Comparison of ENCODE assay signal across 19 cellular contexts in genomic region chr20:3364323-3365013, GRCh38. TPM values are rescaled to one million over a fixed set of nuclear protein-coding genes. Genes with fewer than 3 reads are reported as not detected.
A peak's percentile ranks its signal among the peaks of the same experiment; 100 is the strongest.
DNase-seq lines count a peak whose midpoint lies in the region; ATAC-seq, FAIRE-seq and TF ChIP-seq lines count a peak whose summit lies in the region.
"Had no signal": no experiment of that assay in that cellular context is flagged by ENCODE, and none has a peak within 500 bp of the region (broad histone marks: within the 10 kb centered on the region; RNA-seq: fewer than 3 reads in every experiment).

No MANE protein-coding gene starts in this region.

- no peak overlapping the region for H2AFZ ChIP-seq in HepG2 (ENCODE audit: low read length)

- no peak overlapping the region for H3K27ac ChIP-seq in HepG2 (ENCODE audit: extremely low read length, insufficient read depth, low read length)
- H3K27ac ChIP-seq in right lobe of liver = no peak overlapping the region
- no peak overlapping the region for H3K27ac ChIP-seq in HEK293 (ENCODE audit: extremely low read depth, low read depth, low read length)
- no peak overlapping the region for H3K27ac ChIP-seq in caudate nucleus (ENCODE audit: low read depth, low read length)
- H3K27ac ChIP-seq in prostate gland = no peak overlapping the region
- H3K27ac ChIP-seq: 22Rv1, KMS-11 had no signal

- no peaks in the 10 kb centered on the region for H4K20me1 ChIP-seq in HepG2 (ENCODE audit: insufficient read depth, low read length)

- H3K36me3 Mint-ChIP-seq in chondrocyte (ENCODE audit: low read depth) (peaks cover 23% of the 10 kb centered on the region), type B pancreatic cell (peaks cover 33% of the 10 kb centered on the region)

- DNase-seq in HepG2 (ENCODE audit: low spot score) (no peak), right lobe of liver (no peak), chondrocyte (ENCODE audit: low spot score) (no peak), type B pancreatic cell (ENCODE audit: extremely low spot score, unreplicated experiment) (no peak), caudate nucleus (lab: John Stamatoyannopoulos, UW) (no peak), UCSD-AML1 (lab: John Stamatoyannopoulos, UW; ENCODE audit: unreplicated experiment) (no peak), prostate gland (ENCODE audit: low spot score) (no peak)
- DNase-seq: BE2C; Caco-2; CD8-positive, alpha-beta T cell; DMS53; GOT3; H9 had no signal

- H3K27ac Mint-ChIP-seq in chondrocyte (ENCODE audit: unreplicated experiment) = peak overlapping the region; percentile 51
- H3K27ac Mint-ChIP-seq in type B pancreatic cell = peak overlapping the region; percentile 43
- H3K27ac Mint-ChIP-seq: CD8-positive, alpha-beta T cell had no signal

- H3K4me2 ChIP-seq in HepG2 (ENCODE audit: low read depth, low read length) = no peak overlapping the region
- H3K4me2 ChIP-seq: KMS-11 had no signal

- no peak for TF ChIP-seq RAD21 in HepG2 (CRISPR knock-in tag; IDR thresholded peaks at IDR 0.05)

- POLR2A ChIA-PET in HepG2 (lab: Yijun Ruan, JAX) = no interaction called here
- POLR2A ChIA-PET in HEK293 (lab: Yijun Ruan, JAX) = no interaction called here

- H3K4me3 ChIP-seq in HepG2 (replicated peaks in 1 of 3; ENCODE audit: insufficient read depth in 1 of 3, low read depth in 2 of 3, low read length in 3 of 3) (no peak overlapping the region), right lobe of liver (no peak overlapping the region), HEK293 (ENCODE audit: low read depth, low read length) (no peak overlapping the region), prostate gland (no peak overlapping the region)

- TF ChIP-seq EP300 in HepG2 (IDR thresholded peaks at IDR 0.05; ENCODE audit: low read depth in 2 of 2, low read length in 2 of 2) (no peak), HepG2 (CRISPR knock-in tag; IDR thresholded peaks at IDR 0.05; ENCODE audit: borderline replicate concordance) (no peak)

- in situ Hi-C loops in HepG2 (cut with HindIII; ENCODE audit: extremely low pct_ligation_motif_present, low pct_unique_long_range_greater_than_20kb) = no loop called here

- H3K4me3 Mint-ChIP-seq in chondrocyte (ENCODE audit: unreplicated experiment) (no peak overlapping the region), type B pancreatic cell (no peak overlapping the region)
- H3K4me3 Mint-ChIP-seq: CD14-positive monocyte; CD8-positive, alpha-beta T cell; H9 had no signal

- no peak for ATAC-seq in HepG2
- ATAC-seq in right lobe of liver = no peak
- ATAC-seq: CD8-positive, alpha-beta T cell had no signal

- intact Hi-C loops in HepG2 (cut with micrococcal nuclease; ENCODE audit: unreplicated experiment) = no loop called here
- intact Hi-C loops in right lobe of liver (cut with DNase I) = no loop called here
- intact Hi-C loops in prostate gland (cut with DNase I) = no loop called here

- no peaks in the 10 kb centered on the region for H3K4me1 ChIP-seq in HepG2 (ENCODE audit: insufficient read depth, low read length)
- H3K4me1 ChIP-seq in right lobe of liver = no peaks in the 10 kb centered on the region
- no peaks in the 10 kb centered on the region for H3K4me1 ChIP-seq in HEK293 (ENCODE audit: control insufficient read depth, insufficient read depth, low read length)
- no peaks in the 10 kb centered on the region for H3K4me1 ChIP-seq in prostate gland (replicated peaks)
- H3K4me1 ChIP-seq: BE2C, Caco-2 had no signal

- WGBS in HepG2 (ENCODE audit: low lambda C conversion rate) = 98% methylated on average over 3 of the region's 3 CpGs
- WGBS in right lobe of liver (ENCODE audit: insufficient coverage, low coverage, low lambda C conversion rate, missing lambda C conversion rate) = 97% methylated on average over 3 of the region's 3 CpGs
- 97% methylated on average over 3 of the region's 3 CpGs for WGBS in prostate gland

- H3K27me3 Mint-ChIP-seq in chondrocyte (ENCODE audit: low read depth) (no peaks in the 10 kb centered on the region), type B pancreatic cell (no peaks in the 10 kb centered on the region)

- no peak for TF ChIP-seq POLR2A in HepG2 (IDR thresholded peaks at IDR 0.05; ENCODE audit: insufficient read depth in 1 of 2, low read depth in 2 of 2, low read length in 2 of 2)
- TF ChIP-seq POLR2A in right lobe of liver (IDR thresholded peaks at IDR 0.05) = no peak
- no peak for TF ChIP-seq POLR2A in prostate gland (IDR thresholded peaks at IDR 0.05)

- H3K27me3 ChIP-seq in HepG2 (ENCODE audit: control insufficient read depth in 1 of 2, insufficient read depth in 2 of 2, low read length in 2 of 2) (no peaks in the 10 kb centered on the region), right lobe of liver (no peaks in the 10 kb centered on the region), prostate gland (replicated peaks; ENCODE audit: insufficient read depth) (no peaks in the 10 kb centered on the region)
- H3K27me3 ChIP-seq: BE2C had no signal

- H3K9me3 Mint-ChIP-seq in chondrocyte (ENCODE audit: low read depth) (no peaks in the 10 kb centered on the region), type B pancreatic cell (no peaks in the 10 kb centered on the region)
- H3K9me3 Mint-ChIP-seq: CD14-positive monocyte; CD8-positive, alpha-beta T cell; H9 had no signal

- H3K79me2 ChIP-seq in HepG2 (ENCODE audit: insufficient read depth, low read length) = no peaks in the 10 kb centered on the region

- BruUV-seq in HepG2 (replicated peaks; lab: Mats Ljungman, UMichigan) = no TSS peak

- H3K9me3 ChIP-seq in HepG2 (ENCODE audit: low read length) = no peaks in the 10 kb centered on the region
- H3K9me3 ChIP-seq in right lobe of liver = no peaks in the 10 kb centered on the region
- H3K9me3 ChIP-seq in HEK293 (ENCODE audit: control insufficient read depth, insufficient read depth, low read depth, low read length) = no peaks in the 10 kb centered on the region
- no peaks in the 10 kb centered on the region for H3K9me3 ChIP-seq in prostate gland
- H3K9me3 ChIP-seq: BE2C, Caco-2 had no signal

- H3K36me3 ChIP-seq in HepG2 (replicated peaks in 1 of 2; ENCODE audit: control insufficient read depth in 1 of 2, insufficient read depth in 2 of 2, low read length in 2 of 2) (peaks cover 0 to 16% of the 10 kb centered on the region in 2 experiments; a peak in 2 of 5 replicates), right lobe of liver (no peaks in the 10 kb centered on the region), HEK293 (ENCODE audit: control insufficient read depth in 2 of 2, insufficient read depth in 1 of 2, low read length in 2 of 2) (no peaks in the 10 kb centered on the region; a peak in 1 of 3 replicates), prostate gland (no peaks in the 10 kb centered on the region)
- H3K36me3 ChIP-seq: BE2C had no signal

- no peak for FAIRE-seq in HepG2 (lab: Jason Lieb, UNC)
- FAIRE-seq: GM12892 had no signal

- TF ChIP-seq CTCF in HepG2 (CRISPR knock-in tag; IDR thresholded peaks at IDR 0.05) = no peak
- TF ChIP-seq CTCF in right lobe of liver (IDR thresholded peaks at IDR 0.05) = no peak
- no peak for TF ChIP-seq CTCF in HEK293 (tag by site-specific recombination; IDR thresholded peaks at IDR 0.05)
- no peak for TF ChIP-seq CTCF in chondrocyte (IDR thresholded peaks at IDR 0.05)
- TF ChIP-seq CTCF in type B pancreatic cell (conservative IDR thresholded peaks at IDR 0.05) = no peak
- TF ChIP-seq CTCF in prostate gland (IDR thresholded peaks at IDR 0.05) = no peak

- H3K4me1 Mint-ChIP-seq in chondrocyte (ENCODE audit: low read depth) (peaks cover 2% of the 10 kb centered on the region), type B pancreatic cell (ENCODE audit: unreplicated experiment) (no peaks in the 10 kb centered on the region)
- H3K4me1 Mint-ChIP-seq: CD14-positive monocyte, H9 had no signal

- no peak overlapping the region for H3K9ac ChIP-seq in HepG2 (ENCODE audit: insufficient read depth, low read depth, low read length)
- H3K9ac ChIP-seq: KMS-11 had no signal

- CTCF ChIA-PET in HepG2 (lab: Yijun Ruan, JAX; ENCODE audit: low intra/inter-chr PET ratio, low total read pairs) (no interaction called here), HEK293 (lab: Yijun Ruan, JAX) (interaction anchor here (0.7 kb wide), 1 partner anchor 66 kb away, joined by 3 read pairs; no protein-coding TSS in a partner anchor)

TF ChIP-seq in HepG2, 621 proteins besides CTCF, POLR2A, EP300 and RAD21 (continues in another document):
- TF ChIP-seq HNRNPK (IDR thresholded peaks at IDR 0.05; ENCODE audit: low read depth, low read length, poor library complexity, severe bottlenecking) (peak; percentile 63), CHD2 (IDR thresholded peaks at IDR 0.05; ENCODE audit: low read depth, low read length) (no peak)

TF ChIP-seq in HEK293, 187 proteins besides CTCF, POLR2A, EP300 and RAD21:
- TF ChIP-seq ZNF423 (tag by site-specific recombination; IDR thresholded peaks at IDR 0.05) (no peak), PRDM1 (tag by site-specific recombination; IDR thresholded peaks at IDR 0.05) (0 out of 2 replicates have a peak, but pooled peaks have one; percentile 18)

RNA-seq across cellular contexts. Expression of gene DNAAF9, which starts 43.0 kb away (rescaled TPM):
- total RNA-seq in HepG2 (2016; rRNA removed; fragmentation: Illumina TruSeq; extraction: Trizol) (10.5 and 11.7 TPM in 2 replicates), right lobe of liver (1 to 10 TPM; 2.5 to 4.9 (median 4.2) TPM), chondrocyte (14.8 to 17.8 TPM (median 16.8 TPM) in 3 replicates), type B pancreatic cell (ENCODE audit: low replicate concordance) (17.3 and 19.1 TPM in 2 replicates), prostate gland (10 to 100 TPM; 10.9 to 24.8 TPM)
- total RNA-seq in HepG2 (2016; cell fraction: cytosol; rRNA removed; fragmentation: Illumina TruSeq; extraction: Trizol; ENCODE audit: low read depth) = 3.4 and 3.7 TPM in 2 replicates
- 9.8 and 10.6 TPM in 2 replicates for total RNA-seq in HepG2 (2016; cell fraction: insoluble cytoplasmic fraction; rRNA removed; fragmentation: Illumina TruSeq; extraction: Trizol)
- 4.5 and 5.3 TPM in 2 replicates for total RNA-seq in HepG2 (2016; cell fraction: membrane; rRNA removed; fragmentation: Illumina TruSeq; extraction: Trizol)
- 14.3 and 16.7 TPM in 2 replicates for total RNA-seq in HepG2 (2016; cell fraction: nucleus; rRNA removed; fragmentation: Illumina TruSeq; extraction: Trizol)
- polyA plus RNA-seq in HepG2 (2011; rRNA removed) = 14.9 and 16.6 TPM in 2 replicates
- 8.5 and 11.1 TPM in 2 replicates for polyA plus RNA-seq in HepG2 (2011; cell fraction: cytosol; rRNA removed)
- polyA plus RNA-seq in HepG2 (2011; cell fraction: nucleus; rRNA removed) = 31.2 and 31.3 TPM in 2 replicates
- polyA plus RNA-seq in HepG2 (2012) = 12.6 and 13.0 TPM in 2 replicates
- 0.98 and 1.1 TPM in 2 replicates for polyA plus RNA-seq in HepG2 (2016; cell fraction: cytosol; fragmentation: Illumina TruSeq; extraction: Trizol; ENCODE audit: low read depth)
- 6.4 and 6.6 TPM in 2 replicates for polyA plus RNA-seq in HepG2 (2016; cell fraction: insoluble cytoplasmic fraction; fragmentation: Illumina TruSeq; extraction: Trizol; ENCODE audit: low read depth)
- 1.7 and 1.8 TPM in 2 replicates for polyA plus RNA-seq in HepG2 (2016; cell fraction: membrane; fragmentation: Illumina TruSeq; extraction: Trizol; ENCODE audit: low read depth)
- polyA plus RNA-seq in HepG2 (2016; cell fraction: nucleus; fragmentation: Illumina TruSeq; extraction: Trizol; ENCODE audit: insufficient read depth, low read depth) = 20.6 and 23.6 TPM in 2 replicates
- 0.02 and 24.0 TPM in 2 replicates for polyA minus RNA-seq in HepG2 (2011; rRNA and poly(A)+ RNA removed; ENCODE audit: low replicate concordance)
- 11.3 and 14.0 TPM in 2 replicates for polyA minus RNA-seq in HepG2 (2011; cell fraction: cytosol; rRNA and poly(A)+ RNA removed)
- polyA minus RNA-seq in HepG2 (2011; cell fraction: nucleus; rRNA and poly(A)+ RNA removed) = 30.6 and 35.8 TPM in 2 replicates
- total RNA-seq: Caco-2, HT-29 had no signal
